Comparison of ENCODE assay signal across 12 cellular contexts in genomic region chr10:58756126-58756525, GRCh38.
A peak's percentile ranks its signal among the peaks of the same experiment; 100 is the strongest.
DNase-seq lines count a peak whose midpoint lies in the region; ATAC-seq and TF ChIP-seq lines count a peak whose summit lies in the region.
"Had no signal": no experiment of that assay in that cellular context is flagged by ENCODE, and none has a peak within 500 bp of the region (broad histone marks: within the 10 kb centered on the region; RNA-seq: fewer than 3 reads in every experiment).

No MANE protein-coding gene starts in this region.

- H3K27ac Mint-ChIP-seq in GM23338, result peak overlapping the region; percentile 14; the same call in 1 of the 2 replicates
- H3K27ac Mint-ChIP-seq: activated CD8-positive, alpha-beta T cell treated with anti-CD3 and anti-CD28 coated beads for 36 hours had no signal

- no peaks in the 10 kb centered on the region for H3K36me3 Mint-ChIP-seq in GM23338 (ENCODE audit: low read depth)

- TF ChIP-seq CTCF in GM23338 (conservative IDR thresholded peaks at IDR 0.05; ENCODE audit: low read depth in 2 of 2), result no peak
- no peak for TF ChIP-seq CTCF in astrocyte of the cerebellum (IDR thresholded peaks at IDR 0.05; ENCODE audit: low read depth, low read length, missing control alignments)

- no peaks in the 10 kb centered on the region for H3K9me3 ChIP-seq in subcutaneous abdominal adipose tissue (ENCODE audit: control insufficient read depth in 5 of 5, low read length in 5 of 5)
- H3K9me3 ChIP-seq in effector memory CD4-positive, alpha-beta T cell (ENCODE audit: control insufficient read depth, low read length), result no peaks in the 10 kb centered on the region

- in situ Hi-C loops in astrocyte of the cerebellum (cut with HindIII; ENCODE audit: low sequenced_read_pairs), result no loop called here

- ATAC-seq in GM23338, result no peak
- no peak for ATAC-seq in GM21515 (IDR thresholded peaks at IDR 0.05; ENCODE audit: unreplicated experiment)
- ATAC-seq: activated CD8-positive, alpha-beta T cell treated with anti-CD3 and anti-CD28 coated beads for 36 hours had no signal

- peaks cover 3% of the 10 kb centered on the region for H3K27me3 Mint-ChIP-seq in GM23338 (ENCODE audit: insufficient read depth, low read depth, poor library complexity)

- no peak overlapping the region for H3K4me3 Mint-ChIP-seq in GM23338
- H3K4me3 Mint-ChIP-seq: activated CD8-positive, alpha-beta T cell treated with anti-CD3 and anti-CD28 coated beads for 36 hours had no signal

- peaks cover 12% of the 10 kb centered on the region; the same call in 2 of the 3 replicates for H3K4me1 Mint-ChIP-seq in GM23338

- no peaks in the 10 kb centered on the region for H3K9me2 ChIP-seq in GM23338 (ENCODE audit: insufficient read depth)

- H4K20me1 ChIP-seq in GM23338 (replicated peaks; ENCODE audit: insufficient read depth), result no peaks in the 10 kb centered on the region

- 0 out of 2 replicates have a peak, but pooled peaks cover 6% of the 10 kb centered on the region for H3K4me1 ChIP-seq in GM23338 (ENCODE audit: insufficient read depth)
- peaks cover 0 to 10% (median 0%) of the 10 kb centered on the region in 5 donors for H3K4me1 ChIP-seq in subcutaneous abdominal adipose tissue (ENCODE audit: control insufficient read depth in 5 of 5, insufficient read depth in 5 of 5, low read length in 5 of 5)
- no peaks in the 10 kb centered on the region for H3K4me1 ChIP-seq in effector memory CD4-positive, alpha-beta T cell (ENCODE audit: control insufficient read depth, insufficient read depth, low read length, poor library complexity, severe bottlenecking)

- DNase-seq in GM23338 (ENCODE audit: low spot score) (no peak), astrocyte of the cerebellum (ENCODE audit: low read depth) (peak; percentile 49), kidney glomerular epithelial cell (lab: John Stamatoyannopoulos, UW) (peak; percentile 81), midbrain (lab: John Stamatoyannopoulos, UW) (no peak), NCI-H524 (lab: John Stamatoyannopoulos, UW) (no peak)
- DNase-seq in effector memory CD4-positive, alpha-beta T cell, result no peak
- DNase-seq: activated CD8-positive, alpha-beta T cell treated with anti-CD3 and anti-CD28 coated beads for 36 hours; NCI-H1048; SHP77; stimulated activated CD4-positive, alpha-beta T cell treated with anti-CD3 and anti-CD28 coated beads, Interleukin-12 subunit alpha, Interleukin-12 subunit beta, amount 100 ng/mL, for 4 hours had no signal

- H3K79me2 ChIP-seq in GM23338 (replicated peaks; ENCODE audit: insufficient read depth), result no peaks in the 10 kb centered on the region

- H2AFZ ChIP-seq in GM23338, result no peak overlapping the region

- H3K9me3 Mint-ChIP-seq in GM23338, result no peaks in the 10 kb centered on the region
- H3K9me3 Mint-ChIP-seq: activated CD8-positive, alpha-beta T cell treated with anti-CD3 and anti-CD28 coated beads for 36 hours had no signal

- H3K27me3 ChIP-seq in GM23338 (ENCODE audit: insufficient read depth) (no peaks in the 10 kb centered on the region), subcutaneous abdominal adipose tissue (ENCODE audit: control insufficient read depth in 5 of 5, insufficient read depth in 4 of 5, low read length in 5 of 5) (no peaks in the 10 kb centered on the region)
- no peaks in the 10 kb centered on the region for H3K27me3 ChIP-seq in effector memory CD4-positive, alpha-beta T cell (replicated peaks; ENCODE audit: control insufficient read depth, insufficient read depth, low read length, poor library complexity, severe bottlenecking)

- no peaks in the 10 kb centered on the region for H3F3A ChIP-seq in GM23338 (replicated peaks; ENCODE audit: low read depth)

- H3K4me3 ChIP-seq in GM23338 (no peak overlapping the region), astrocyte of the cerebellum (ENCODE audit: low read depth, low read length) (no peak overlapping the region), subcutaneous abdominal adipose tissue (ENCODE audit: low read depth in 1 of 5, low read length in 5 of 5) (peak overlapping the region in 2 of 5 donors; percentile 28 to 33)
- no peak overlapping the region for H3K4me3 ChIP-seq in effector memory CD4-positive, alpha-beta T cell (ENCODE audit: insufficient read depth, low read depth, low read length, poor library complexity, severe bottlenecking)

- H3K36me3 ChIP-seq in GM23338 (ENCODE audit: insufficient read depth) (no peaks in the 10 kb centered on the region), subcutaneous abdominal adipose tissue (ENCODE audit: control insufficient read depth in 5 of 5, insufficient read depth in 5 of 5, low read length in 5 of 5) (no peaks in the 10 kb centered on the region)
- H3K36me3 ChIP-seq in effector memory CD4-positive, alpha-beta T cell (ENCODE audit: control insufficient read depth, insufficient read depth, low read length), result no peaks in the 10 kb centered on the region

- H3K27ac ChIP-seq in GM23338 (ENCODE audit: low read depth) (no peak overlapping the region), subcutaneous abdominal adipose tissue (ENCODE audit: low read depth, low read length) (peak overlapping the region; percentile 9)
- H3K27ac ChIP-seq in effector memory CD4-positive, alpha-beta T cell (ENCODE audit: insufficient read depth, low read length, poor library complexity, severe bottlenecking), result no peak overlapping the region

- no peak overlapping the region for H3K9ac ChIP-seq in subcutaneous abdominal adipose tissue (ENCODE audit: low read length in 5 of 5)

- no peak overlapping the region for H3K4me2 ChIP-seq in GM23338

TF ChIP-seq in GM23338, 12 proteins besides CTCF, POLR2A, EP300 and RAD21 (continues in another document):
- no peak for TF ChIP-seq EZH2 (IDR thresholded peaks at IDR 0.05; ENCODE audit: low read depth, unreplicated experiment)
- TF ChIP-seq JUNB (IDR thresholded peaks at IDR 0.05; ENCODE audit: unreplicated experiment), result no peak
- TF ChIP-seq NANOG (IDR thresholded peaks at IDR 0.05; ENCODE audit: borderline replicate concordance), result no peak
- TF ChIP-seq POLR2AphosphoS5 (IDR thresholded peaks at IDR 0.05; ENCODE audit: low read depth), result no peak
- TF ChIP-seq, protein P1, sequence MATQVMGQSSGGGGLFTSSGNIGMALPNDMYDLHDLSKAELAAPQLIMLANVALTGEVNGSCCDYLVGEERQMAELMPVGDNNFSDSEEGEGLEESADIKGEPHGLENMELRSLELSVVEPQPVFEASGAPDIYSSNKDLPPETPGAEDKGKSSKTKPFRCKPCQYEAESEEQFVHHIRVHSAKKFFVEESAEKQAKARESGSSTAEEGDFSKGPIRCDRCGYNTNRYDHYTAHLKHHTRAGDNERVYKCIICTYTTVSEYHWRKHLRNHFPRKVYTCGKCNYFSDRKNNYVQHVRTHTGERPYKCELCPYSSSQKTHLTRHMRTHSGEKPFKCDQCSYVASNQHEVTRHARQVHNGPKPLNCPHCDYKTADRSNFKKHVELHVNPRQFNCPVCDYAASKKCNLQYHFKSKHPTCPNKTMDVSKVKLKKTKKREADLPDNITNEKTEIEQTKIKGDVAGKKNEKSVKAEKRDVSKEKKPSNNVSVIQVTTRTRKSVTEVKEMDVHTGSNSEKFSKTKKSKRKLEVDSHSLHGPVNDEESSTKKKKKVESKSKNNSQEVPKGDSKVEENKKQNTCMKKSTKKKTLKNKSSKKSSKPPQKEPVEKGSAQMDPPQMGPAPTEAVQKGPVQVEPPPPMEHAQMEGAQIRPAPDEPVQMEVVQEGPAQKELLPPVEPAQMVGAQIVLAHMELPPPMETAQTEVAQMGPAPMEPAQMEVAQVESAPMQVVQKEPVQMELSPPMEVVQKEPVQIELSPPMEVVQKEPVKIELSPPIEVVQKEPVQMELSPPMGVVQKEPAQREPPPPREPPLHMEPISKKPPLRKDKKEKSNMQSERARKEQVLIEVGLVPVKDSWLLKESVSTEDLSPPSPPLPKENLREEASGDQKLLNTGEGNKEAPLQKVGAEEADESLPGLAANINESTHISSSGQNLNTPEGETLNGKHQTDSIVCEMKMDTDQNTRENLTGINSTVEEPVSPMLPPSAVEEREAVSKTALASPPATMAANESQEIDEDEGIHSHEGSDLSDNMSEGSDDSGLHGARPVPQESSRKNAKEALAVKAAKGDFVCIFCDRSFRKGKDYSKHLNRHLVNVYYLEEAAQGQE (IDR thresholded peaks at IDR 0.05; ENCODE audit: unreplicated experiment), result no peak
- TF ChIP-seq ZNF331 (CRISPR knock-in tag; IDR thresholded peaks at IDR 0.05; ENCODE audit: low read depth), result no peak
- TF ChIP-seq ZNF114 (CRISPR knock-in tag; IDR thresholded peaks at IDR 0.05), result no peak
- no peak for TF ChIP-seq STAT1 (IDR thresholded peaks at IDR 0.05; ENCODE audit: unreplicated experiment)

Comparison
In these comparisons a context has a peak if more than half of its experiments do, and no peak if none do; other contexts are left out.
1. DNase-seq: peak in astrocyte of the cerebellum (single experiment) and kidney glomerular epithelial cell (single experiment); none in GM23338 (single experiment), effector memory CD4-positive, alpha-beta T cell (0 of 3), midbrain (single experiment) and NCI-H524 (0 of 2).